21 cellular contexts compared by ENCODE assay signal in the genomic region with DNA sequence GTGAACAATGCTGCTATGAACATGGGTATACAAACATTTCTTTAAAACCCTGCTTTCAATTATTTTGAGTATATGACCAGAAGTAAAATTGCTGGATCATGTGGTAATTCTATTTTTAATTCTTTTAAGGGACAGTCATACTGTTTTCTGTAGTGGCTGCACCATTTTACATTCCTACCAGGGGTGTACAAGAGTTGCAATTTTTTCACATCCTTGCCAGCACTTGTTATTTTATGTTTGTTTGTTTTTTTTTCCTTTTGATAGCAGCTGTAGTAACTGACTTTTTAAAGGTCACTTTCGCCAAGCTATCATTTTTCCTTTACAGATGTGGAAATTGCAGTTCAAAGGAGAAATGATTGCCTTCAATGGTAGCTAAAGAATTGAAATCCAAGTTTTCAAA.
"Had no signal": no experiment of that assay in that cellular context is flagged by ENCODE, and none has a peak within 500 bp of the region (broad histone marks: within the 10 kb centered on the region; RNA-seq: fewer than 3 reads in every experiment).

No MANE protein-coding gene starts in this region.

- H3K4me3 ChIP-seq: adrenal gland, body of pancreas, colonic mucosa, left lung, psoas muscle, thoracic aorta, upper lobe of right lung had no signal

- H3K27ac ChIP-seq: adrenal gland, body of pancreas, colonic mucosa, left lung, psoas muscle, upper lobe of right lung, VCaP had no signal

- H3K36me3 ChIP-seq: adrenal gland, colonic mucosa, left lung, thoracic aorta, upper lobe of right lung had no signal

- DNase-seq: activated CD4-positive, alpha-beta memory T cell treated with anti-CD3 and anti-CD28 coated beads for 36 hours; activated CD4-positive, alpha-beta T cell treated with anti-CD3 and anti-CD28 coated beads for 36 hours; activated CD8-positive, alpha-beta memory T cell treated with anti-CD3 and anti-CD28 coated beads, Interleukin-2, amount 10 ng/mL, durations not matched to agents 7 days and 5 days; activated effector memory CD4-positive, alpha-beta T cell treated with Interleukin-2 at 50 U/mL for 16 hours; activated naive CD4-positive, alpha-beta T cell treated with anti-CD3 and anti-CD28 coated beads, Interleukin-2, amount 50 U/mL, for 16 hours; activated T-cell treated with anti-CD3 and anti-CD28 coated beads, Interleukin-2, amount 50 U/mL, for 4 hours; adrenal gland; body of pancreas; central memory CD4-positive, alpha-beta T cell; colonic mucosa; hypothalamus; kidney; left lung; nephron progenitor cell; psoas muscle; upper lobe of right lung had no signal

- H3K27me3 ChIP-seq: adrenal gland, body of pancreas, colonic mucosa, left lung, upper lobe of right lung had no signal

- H3K4me1 ChIP-seq: adrenal gland, body of pancreas, colonic mucosa, left lung, psoas muscle, upper lobe of right lung had no signal

- H3K9me3 ChIP-seq: adrenal gland, body of pancreas, colonic mucosa, left lung, psoas muscle, thoracic aorta, upper lobe of right lung had no signal

- ATAC-seq: activated CD4-positive, alpha-beta T cell treated with anti-CD3 and anti-CD28 coated beads for 36 hours; activated CD8-positive, alpha-beta memory T cell treated with anti-CD3 and anti-CD28 coated beads, Interleukin-2, amount 10 ng/mL, durations not matched to agents 7 days and 5 days; activated T-cell treated with anti-CD3 and anti-CD28 coated beads, Interleukin-2, amount 50 U/mL, for 4 hours; body of pancreas; esophagus mucosa; left lung; psoas muscle; sciatic nerve; stimulated activated effector memory CD8-positive, alpha-beta T cell treated with anti-CD3 and anti-CD28 coated beads, Interleukin-12 subunit alpha, Interleukin-12 subunit beta, amount 100 ng/mL, for 72 hours; upper lobe of right lung had no signal
